Comparison of ENCODE assay signal across 2 cellular contexts in the genomic region with DNA sequence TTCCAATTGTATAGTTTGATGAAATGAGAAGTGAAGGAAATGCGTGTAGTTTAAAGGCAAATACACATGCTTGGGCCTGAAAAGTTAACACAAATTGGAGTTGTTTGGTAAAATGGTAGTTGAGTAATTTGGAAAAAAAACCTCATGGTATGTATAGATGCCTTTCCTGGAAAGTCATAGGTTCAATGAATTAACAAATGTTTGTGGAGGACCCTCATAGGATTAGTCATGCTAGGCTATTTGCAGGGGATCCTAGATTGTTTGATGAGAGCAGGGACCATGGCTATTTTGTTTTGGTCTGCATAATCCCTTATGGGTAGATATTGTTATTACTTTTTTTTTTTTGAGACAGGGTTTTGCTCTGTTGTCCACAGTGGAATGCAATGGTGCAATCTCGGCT.
TF ChIP-seq lines count a peak whose summit lies in the region.

No MANE protein-coding gene starts in this region.

TF ChIP-seq in HepG2, 621 proteins besides CTCF, POLR2A, EP300 and RAD21:
- TF ChIP-seq BCL6 (CRISPR knock-in tag; IDR thresholded peaks at IDR 0.05) (peak; percentile 60; the same call in 1 of the 2 replicates), ZBTB3 (CRISPR knock-in tag; IDR thresholded peaks at IDR 0.05; ENCODE audit: borderline replicate concordance, low read depth) (no peak)

TF ChIP-seq in HEK293, 187 proteins besides CTCF, POLR2A, EP300 and RAD21:
- TF ChIP-seq ZBTB7A (tag by site-specific recombination; IDR thresholded peaks at IDR 0.05; ENCODE audit: low read depth) (no peak), ZBTB48 (tag by site-specific recombination; IDR thresholded peaks at IDR 0.05) (peak; percentile 31; the same call in 1 of the 2 replicates)
